In the genomic region with DNA sequence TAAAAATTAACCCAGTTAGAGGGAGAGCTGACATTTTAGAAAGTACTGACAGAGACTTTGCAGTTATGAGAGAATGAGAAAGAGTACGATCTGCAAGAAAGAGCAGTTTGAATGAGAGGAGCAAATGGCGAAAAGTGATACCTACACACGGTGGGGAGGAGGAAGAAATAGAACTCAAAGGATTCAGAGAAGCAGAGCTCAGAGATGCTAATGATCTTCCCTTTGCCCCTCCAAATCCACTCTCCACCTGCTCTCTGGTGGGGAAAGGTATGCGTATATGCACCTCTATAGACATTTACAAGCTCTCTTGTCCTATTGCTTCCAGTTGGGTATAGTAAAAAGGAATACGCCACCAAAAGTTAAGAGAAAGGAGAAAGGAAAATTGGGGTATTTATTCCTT, we compare ENCODE assay signal across 24 cellular contexts.
"Had no signal": no experiment of that assay in that cellular context is flagged by ENCODE, and none has a peak within 500 bp of the region (broad histone marks: within the 10 kb centered on the region; RNA-seq: fewer than 3 reads in every experiment).

No MANE protein-coding gene starts in this region.

- H2AFZ ChIP-seq: parathyroid adenoma had no signal

- H3K27ac ChIP-seq: dorsolateral prefrontal cortex, parathyroid adenoma, right lobe of liver, stomach, thyroid gland, vagina had no signal

- H3K9me3 Mint-ChIP-seq: neural crest cell had no signal

- H3K4me3 Mint-ChIP-seq: mesothelial cell of epicardium; naive B cell; natural killer cell treated with Interleukin-12 subunit alpha and Interleukin-12 subunit beta and Interleukin-15 and Interleukin-18, amount 100 ng/mL, for 72 hours; neural crest cell had no signal

- H3K36me3 Mint-ChIP-seq: mesothelial cell of epicardium, naive B cell had no signal

- H3K36me3 ChIP-seq: right lobe of liver, stomach, thyroid gland, vagina had no signal

- H3K9me3 ChIP-seq: right lobe of liver, thyroid gland, vagina had no signal

- H3K4me3 ChIP-seq: dorsolateral prefrontal cortex, mucosa of descending colon, right lobe of liver, stomach, thyroid gland, vagina had no signal

- H3K4me1 ChIP-seq: parathyroid adenoma, right lobe of liver, stomach, thyroid gland, vagina had no signal

- H3K4me1 Mint-ChIP-seq: mesothelial cell of epicardium, naive B cell, neural crest cell had no signal

- ATAC-seq: left lobe of liver; mucosa of descending colon; natural killer cell treated with Interleukin-12 subunit alpha and Interleukin-12 subunit beta and Interleukin-15 and Interleukin-18, amount 100 ng/mL, for 72 hours; right lobe of liver had no signal

- H3K27me3 Mint-ChIP-seq: natural killer cell treated with Interleukin-12 subunit alpha and Interleukin-12 subunit beta and Interleukin-15 and Interleukin-18, amount 100 ng/mL, for 72 hours; progenitor cell of endocrine pancreas had no signal

- H3K9ac ChIP-seq: parathyroid adenoma had no signal

- DNase-seq: dorsolateral prefrontal cortex; effector CD4-positive, alpha-beta T cell; kidney; mesenchymal stem cell; mucosa of descending colon; naive B cell; right lobe of liver; small intestine; stimulated activated CD4-positive, alpha-beta T cell treated with anti-CD3 and anti-CD28 coated beads, Interleukin-12 subunit alpha, Interleukin-12 subunit beta, amount 100 ng/mL, for 4 hours; stimulated activated CD4-positive, alpha-beta T cell treated with anti-CD3 and anti-CD28 coated beads, Interleukin-1b, Interleukin-23, amount 100 ng/mL, for 48 hours; stimulated activated CD4-positive, alpha-beta T cell treated with anti-CD3 and anti-CD28 coated beads, Interleukin-4, amount 100 ng/mL, for 1 hour; stimulated activated CD8-positive, alpha-beta memory T cell treated with anti-CD3 and anti-CD28 coated beads, Interleukin-4, amount 100 ng/mL, for 48 hours; stimulated activated naive CD4-positive, alpha-beta T cell treated with Interleukin-2 at 50 U/mL for 16 hours; stomach; thyroid gland; trophoblast cell had no signal

- FAIRE-seq: frontal cortex, kidney, small intestine had no signal

- H3K27me3 ChIP-seq: dorsolateral prefrontal cortex, right lobe of liver, stomach, thyroid gland, vagina had no signal

- H3K79me2 ChIP-seq: parathyroid adenoma had no signal

- H3K27ac Mint-ChIP-seq: mesothelial cell of epicardium; naive B cell; natural killer cell treated with Interleukin-12 subunit alpha and Interleukin-12 subunit beta and Interleukin-15 and Interleukin-18, amount 100 ng/mL, for 72 hours; progenitor cell of endocrine pancreas had no signal
